Comparison of ENCODE assay signal across 13 cellular contexts in the genomic region with DNA sequence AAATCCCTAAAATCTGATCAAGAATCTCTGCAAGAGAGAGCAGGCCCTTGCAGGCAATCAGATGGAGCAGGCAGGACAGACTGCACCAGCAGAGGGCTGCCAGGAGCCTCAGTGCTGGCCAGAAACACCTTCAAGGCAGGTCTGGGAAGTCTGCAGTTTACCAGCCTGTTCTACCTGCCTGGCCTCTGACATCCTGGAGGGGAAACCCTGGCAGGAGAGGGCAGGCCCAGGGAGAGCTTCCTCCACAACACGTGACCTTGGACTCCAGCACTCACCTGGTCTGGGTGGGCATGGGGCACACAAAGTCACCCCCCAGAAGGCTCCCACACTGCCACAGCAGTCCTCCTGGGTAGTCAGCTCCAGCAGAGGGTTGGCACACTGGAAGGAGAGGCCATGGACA. TPM values are rescaled to one million over a fixed set of nuclear protein-coding genes. Genes with fewer than 3 reads are reported as not detected.
A peak's percentile ranks its signal among the peaks of the same experiment; 100 is the strongest.
DNase-seq lines count a peak whose midpoint lies in the region; ATAC-seq and TF ChIP-seq lines count a peak whose summit lies in the region.
"Had no signal": no experiment of that assay in that cellular context is flagged by ENCODE, and none has a peak within 500 bp of the region (broad histone marks: within the 10 kb centered on the region; RNA-seq: fewer than 3 reads in every experiment).

No MANE protein-coding gene starts in this region.

- peaks cover 1% of the 10 kb centered on the region; the same call in 1 of the 2 replicates for H3K27me3 Mint-ChIP-seq in H9 (ENCODE audit: low read depth)

- H3K4ac ChIP-seq in H9 (ENCODE audit: low read depth, low read length): no peak overlapping the region

- no peaks in the 10 kb centered on the region for H3K23me2 ChIP-seq in H9 (ENCODE audit: insufficient read length, low read depth, low read length, poor library complexity, severe bottlenecking)

- H2AK5ac ChIP-seq in H9 (ENCODE audit: insufficient read length, low read length): no peak overlapping the region

- no peak overlapping the region for H4K5ac ChIP-seq in H9 (ENCODE audit: insufficient read length, low read depth, low read length)

- no peaks in the 10 kb centered on the region for H4K20me1 ChIP-seq in H9 (ENCODE audit: control insufficient read depth, insufficient read depth, insufficient read length)

- no peak overlapping the region for H3T11ph ChIP-seq in H9 (ENCODE audit: low read length)

- no peaks in the 10 kb centered on the region for H3K36me3 Mint-ChIP-seq in H9 (ENCODE audit: insufficient read depth in 1 of 3, low read depth in 3 of 3)
- H3K36me3 Mint-ChIP-seq: natural killer cell treated with Interleukin-12 subunit alpha and Interleukin-12 subunit beta and Interleukin-15 and Interleukin-18, amount 100 ng/mL, for 72 hours had no signal

- in situ Hi-C loops in brain microvascular endothelial cell (cut with HindIII; ENCODE audit: low pct_ligation_motif_present, low sequenced_read_pairs): no loop called here

- no peak overlapping the region for H2BK5ac ChIP-seq in H9 (ENCODE audit: insufficient read length, low read length)

- H3K79me2 ChIP-seq in H9 (ENCODE audit: insufficient read depth, low read length): no peaks in the 10 kb centered on the region

- H4K8ac ChIP-seq in H9 (replicated peaks; ENCODE audit: insufficient read length, low read depth, low read length): no peak overlapping the region

- H3K27me3 ChIP-seq in H9 (ENCODE audit: insufficient read depth, low read length) (no peaks in the 10 kb centered on the region), brain microvascular endothelial cell (replicated peaks) (no peaks in the 10 kb centered on the region), left lung (no peaks in the 10 kb centered on the region)

- no peak overlapping the region for H3K4me2 ChIP-seq in H9 (ENCODE audit: insufficient read depth, insufficient read length, low read length)

- no peak overlapping the region for H3K23ac ChIP-seq in H9 (ENCODE audit: insufficient read length, low read depth, low read length)

- no peak overlapping the region for H3K56ac ChIP-seq in H9 (ENCODE audit: insufficient read length, low read depth, low read length)

- H3K27ac Mint-ChIP-seq in H9: no peak overlapping the region
- H3K27ac Mint-ChIP-seq: natural killer cell treated with Interleukin-12 subunit alpha and Interleukin-12 subunit beta and Interleukin-15 and Interleukin-18, amount 100 ng/mL, for 72 hours had no signal

- H3K9me3 Mint-ChIP-seq in H9: no peaks in the 10 kb centered on the region
- H3K9me3 Mint-ChIP-seq: natural killer cell treated with Interleukin-12 subunit alpha and Interleukin-12 subunit beta and Interleukin-15 and Interleukin-18, amount 100 ng/mL, for 72 hours had no signal

- H3K36me3 ChIP-seq in brain microvascular endothelial cell (replicated peaks): peaks cover 47% of the 10 kb centered on the region
- H3K36me3 ChIP-seq in left lung: no peaks in the 10 kb centered on the region

- peak overlapping the region; percentile 8; the same call in 1 of the 2 replicates for H3K14ac ChIP-seq in H9 (ENCODE audit: insufficient read depth, low read length)

- H3K27ac ChIP-seq in H9 (ENCODE audit: insufficient read length, low read depth, low read length): no peak overlapping the region
- H3K27ac ChIP-seq in brain microvascular endothelial cell: no peak overlapping the region
- H3K27ac ChIP-seq in left lung: peak overlapping the region in 1 of 2 donors; percentile 18
- H3K27ac ChIP-seq: SK-N-MC had no signal

- H2BK20ac ChIP-seq in H9 (ENCODE audit: low read depth, low read length, poor library complexity, severe bottlenecking): no peak overlapping the region

- ATAC-seq in left lung: peak; percentile 41
- ATAC-seq in activated CD4-positive, CD25-positive, alpha-beta regulatory T cell treated with anti-CD3 and anti-CD28 coated beads, Interleukin-2, amount 50 U/mL, for 24 hours: no peak
- ATAC-seq in HG03460 (IDR thresholded peaks at IDR 0.05; ENCODE audit: unreplicated experiment): no peak
- ATAC-seq in GM18868 (IDR thresholded peaks at IDR 0.05; ENCODE audit: unreplicated experiment): no peak

- intact Hi-C loops in left lung (cut with DNase I): no loop called here

- WGBS in H9 (ENCODE audit: extremely low coverage, insufficient read length, low lambda C conversion rate): no CpG with 5 or more reads among the region's 1 CpG

- no peaks in the 10 kb centered on the region for H3K9me3 ChIP-seq in H9 (ENCODE audit: control insufficient read depth, low read depth, low read length)
- no peaks in the 10 kb centered on the region for H3K9me3 ChIP-seq in left lung

- H3K4me3 ChIP-seq in brain microvascular endothelial cell (ENCODE audit: low read depth, low read length) (no peak overlapping the region), left lung (no peak overlapping the region)
- H3K4me3 ChIP-seq: SK-N-MC had no signal

- no peak overlapping the region for H2BK120ac ChIP-seq in H9 (ENCODE audit: low read depth, low read length, poor library complexity, severe bottlenecking)

- no peaks in the 10 kb centered on the region; the same call in 1 of the 2 replicates for H3K4me1 ChIP-seq in H9 (ENCODE audit: insufficient read depth, low read length)
- peaks cover 3 to 22% of the 10 kb centered on the region in 2 donors for H3K4me1 ChIP-seq in left lung

- no peaks in the 10 kb centered on the region for H3K79me1 ChIP-seq in H9 (ENCODE audit: insufficient read depth, low read depth, low read length, poor library complexity, severe bottlenecking)

- no peak overlapping the region for H3K18ac ChIP-seq in H9 (ENCODE audit: insufficient read length, low read depth, low read length)

- no peak overlapping the region for H2AFZ ChIP-seq in H9 (ENCODE audit: low read length)

- H4K91ac ChIP-seq in H9 (ENCODE audit: insufficient read length, low read depth, low read length): no peak overlapping the region

- peak; percentile 53 for TF ChIP-seq CTCF in H9 (conservative IDR thresholded peaks at IDR 0.05)
- TF ChIP-seq CTCF in brain microvascular endothelial cell (IDR thresholded peaks at IDR 0.05; ENCODE audit: low read depth, low read length, missing control alignments): peak; percentile 62
- no peak for TF ChIP-seq CTCF in left lung (IDR thresholded peaks at IDR 0.05)

- no peak overlapping the region for H2BK12ac ChIP-seq in H9 (ENCODE audit: insufficient read length, low read depth, low read length)

- peaks cover 12 to 25% of the 10 kb centered on the region in 2 experiments for H3K4me1 Mint-ChIP-seq in H9

- no peak overlapping the region for H3K9ac ChIP-seq in H9 (ENCODE audit: extremely low read depth, insufficient read length, low read length)

- no peak overlapping the region for H3K4me3 Mint-ChIP-seq in H9
- H3K4me3 Mint-ChIP-seq: natural killer cell treated with Interleukin-12 subunit alpha and Interleukin-12 subunit beta and Interleukin-15 and Interleukin-18, amount 100 ng/mL, for 72 hours had no signal

- no peak overlapping the region for H2BK15ac ChIP-seq in H9 (ENCODE audit: low read depth, low read length)

- peak; percentile 15 for DNase-seq in AG08395 (ENCODE audit: low spot score)
- DNase-seq in H9: no peak
- DNase-seq in brain microvascular endothelial cell: no peak
- DNase-seq in left lung: no peak
- no peak for DNase-seq in SKM-1 (lab: John Stamatoyannopoulos, UW; ENCODE audit: unreplicated experiment)
- DNase-seq: caudate nucleus; NCI-H2171; stimulated activated CD4-positive, alpha-beta T cell treated with anti-CD3 and anti-CD28 coated beads, Interleukin-4, amount 100 ng/mL, for 4 hours had no signal

RNA-seq across cellular contexts. Expression of a gene that starts 56.0 kb away (rescaled TPM):
- total RNA-seq in H9 (2021): 36.3 and 37.5 TPM in 2 replicates
- 10 to 100 TPM; 22.7 to 27.7 TPM for total RNA-seq in left lung

RNA-seq across cellular contexts. Expression of a gene that starts 56.5 kb away (rescaled TPM):
- 133 and 137 TPM in 2 replicates for total RNA-seq in H9 (2021)
- total RNA-seq in left lung: 1,000 to 10,000 TPM in 1 of 2 donors, 100 to 1,000 TPM in 1; 967 to 1,413 TPM

Comparison
In these comparisons a context has a peak if more than half of its experiments do, and no peak if none do; other contexts are left out.
1. CTCF ChIP-seq: peak in H9 (single experiment) and brain microvascular endothelial cell (single experiment); none in left lung (0 of 2).